Comparison of ENCODE assay signal across 10 cellular contexts in the genomic region with DNA sequence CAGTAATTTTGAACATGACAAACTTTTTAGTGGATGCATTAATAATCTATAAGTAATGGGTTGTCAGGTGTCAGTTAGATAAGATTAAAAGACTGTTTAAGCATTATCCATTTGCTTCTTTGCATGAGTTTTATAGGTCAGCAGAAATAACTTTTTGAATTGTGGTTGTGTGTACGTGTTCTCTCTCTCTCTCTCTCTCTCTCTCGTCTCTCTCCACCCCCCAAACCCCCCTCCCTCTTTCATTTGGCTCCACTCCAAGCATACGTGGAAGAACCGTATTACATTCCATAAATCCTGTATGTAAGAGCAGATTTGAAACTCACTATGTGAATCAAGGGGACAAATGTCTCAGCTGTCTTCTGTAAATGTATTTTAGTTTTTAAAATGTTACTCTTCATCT.
DNase-seq lines count a peak whose midpoint lies in the region; ATAC-seq and TF ChIP-seq lines count a peak whose summit lies in the region.
"Had no signal": no experiment of that assay in that cellular context is flagged by ENCODE, and none has a peak within 500 bp of the region (broad histone marks: within the 10 kb centered on the region; RNA-seq: fewer than 3 reads in every experiment).

No MANE protein-coding gene starts in this region.

- peak overlapping the region; percentile 14; the same call in 1 of the 2 replicates for H3K4me3 ChIP-seq in GM08714 (ENCODE audit: low read length)
- H3K4me3 ChIP-seq in heart right ventricle: peak overlapping the region in 9 of 10 donors; percentile 5 to 51 (median 47)
- H3K4me3 ChIP-seq in ovary: no peak overlapping the region

- no peak for TF ChIP-seq CTCF in VCaP (conservative IDR thresholded peaks at IDR 0.05)
- TF ChIP-seq CTCF in heart right ventricle (IDR thresholded peaks at IDR 0.05): no peak
- no peak for TF ChIP-seq CTCF in ovary (IDR thresholded peaks at IDR 0.05)

- WGBS in heart right ventricle, 2 donors: 0 to 4% methylated on average over 4 of the region's 4 CpGs
- 2% methylated on average over 4 of the region's 4 CpGs for WGBS in ovary, 3 donors

- TF ChIP-seq EP300 in ovary (IDR thresholded peaks at IDR 0.05): no peak

- no peaks in the 10 kb centered on the region for H3K27me3 ChIP-seq in heart right ventricle
- no peaks in the 10 kb centered on the region for H3K27me3 ChIP-seq in ovary

- no peak for DNase-seq in heart right ventricle
- DNase-seq in retina: peak; percentile 69
- no peak for DNase-seq in foreskin melanocyte
- no peak for DNase-seq in ovary
- no peak for DNase-seq in D341Med (ENCODE audit: low spot score)
- DNase-seq: DMS 273 treated with DMSO at 0.1 percent for 48 hours; naive thymus-derived CD8-positive, alpha-beta T cell had no signal

- H3K36me3 ChIP-seq in heart right ventricle: peaks cover 0 to 1% (median 0%) of the 10 kb centered on the region in 9 donors
- H3K36me3 ChIP-seq in ovary: no peaks in the 10 kb centered on the region

- H3K4me1 ChIP-seq in heart right ventricle: peaks cover 0 to 30% (median 14%) of the 10 kb centered on the region in 9 donors
- H3K4me1 ChIP-seq in ovary (ENCODE audit: insufficient read depth): peaks cover 10% of the 10 kb centered on the region

- no peak for TF ChIP-seq POLR2A in ovary (IDR thresholded peaks at IDR 0.05)

- peak in 5 of 8 donors; percentile 47 to 74 (median 53) for ATAC-seq in heart right ventricle
- ATAC-seq in GM18858 (IDR thresholded peaks at IDR 0.05; ENCODE audit: unreplicated experiment): no peak
- ATAC-seq: naive thymus-derived CD8-positive, alpha-beta T cell had no signal

- peak overlapping the region; percentile 23; the same call in 1 of the 2 replicates for H3K27ac ChIP-seq in VCaP
- H3K27ac ChIP-seq in heart right ventricle: peak overlapping the region in 9 of 10 donors; percentile 13 to 88 (median 74)
- H3K27ac ChIP-seq in ovary: peak overlapping the region in 1 of 2 donors; percentile 64

- intact Hi-C loops in heart right ventricle (cut with DNase I): loop anchor here in 1 of 10 donors (5.0 kb wide), 1 partner anchor 123 kb away; no protein-coding TSS in a partner anchor
- intact Hi-C loops in ovary (cut with DNase I): no loop called here

- no peaks in the 10 kb centered on the region for H3K9me3 ChIP-seq in heart right ventricle
- no peaks in the 10 kb centered on the region for H3K9me3 ChIP-seq in ovary
